22 cellular contexts compared by ENCODE assay signal in the genomic region with DNA sequence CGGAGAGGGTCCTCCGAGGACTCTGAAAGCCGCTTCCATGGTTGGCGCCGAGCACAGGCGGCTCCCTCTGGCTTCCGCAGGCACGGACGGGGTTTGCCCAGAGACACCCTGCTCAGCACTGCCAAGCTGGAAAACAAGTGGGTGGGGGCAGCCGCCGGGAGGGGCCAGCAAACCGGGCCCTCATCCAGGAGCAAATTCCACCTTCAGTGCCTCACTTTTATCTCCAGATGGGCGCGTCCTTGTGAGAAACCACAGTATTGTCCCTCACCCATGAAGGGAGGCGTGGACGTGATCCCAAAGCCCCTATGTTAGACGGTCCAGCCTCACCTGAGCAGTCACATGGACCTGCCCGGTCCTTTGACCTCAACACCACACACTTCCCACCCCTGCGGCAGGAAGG.
"Had no signal": no experiment of that assay in that cellular context is flagged by ENCODE, and none has a peak within 500 bp of the region (broad histone marks: within the 10 kb centered on the region; RNA-seq: fewer than 3 reads in every experiment).

No MANE protein-coding gene starts in this region.

- H3K4me3 ChIP-seq: dorsolateral prefrontal cortex, gastroesophageal sphincter, hepatocyte, ovary, right lobe of liver, skin epidermis, stomach, thyroid gland, upper lobe of right lung had no signal

- H3K4me1 ChIP-seq: gastroesophageal sphincter, right lobe of liver, stomach, thyroid gland, upper lobe of right lung had no signal

- H3K27ac ChIP-seq: dorsolateral prefrontal cortex, gastroesophageal sphincter, hepatocyte, ovary, right lobe of liver, skin epidermis, stomach, thyroid gland, upper lobe of right lung had no signal

- DNase-seq: activated CD4-positive, alpha-beta T cell treated with anti-CD3 and anti-CD28 coated beads for 4 hours; activated CD4-positive, alpha-beta T cell treated with anti-CD3 and anti-CD28 coated beads, Interleukin-2, amount 50 U/mL, for 4 hours; activated naive CD4-positive, alpha-beta T cell treated with Interleukin-2 at 50 U/mL for 16 hours; activated T-cell treated with anti-CD3 and anti-CD28 coated beads for 4 hours; activated T-cell treated with anti-CD3 and anti-CD28 coated beads, Interleukin-2, amount 50 U/mL, for 72 hours; anterior cingulate cortex; effector memory CD4-positive, alpha-beta T cell; kidney; ovary; right lobe of liver; stimulated activated CD4-positive, alpha-beta T cell treated with anti-CD3 and anti-CD28 coated beads, Interleukin-1b, Interleukin-23, amount 100 ng/mL, for 48 hours; stimulated activated naive B cell treated with anti-CD40 and anti-IgM and Interleukin-4, amounts not matched to agents 10 μg/mL and 1 μg/mL and 100 μg/mL, for 72 hours; stomach; T-helper 1 cell; thyroid gland; upper lobe of right lung had no signal

- FAIRE-seq: bronchial epithelial cell, colon, kidney had no signal

- H3K9me3 ChIP-seq: gastroesophageal sphincter, ovary, right lobe of liver, stomach, thyroid gland, upper lobe of right lung had no signal

- ATAC-seq: activated T-cell treated with anti-CD3 and anti-CD28 coated beads, Interleukin-2, amount 50 U/mL, for 72 hours; gastroesophageal sphincter; right lobe of liver; stimulated activated naive B cell treated with anti-CD40 and anti-IgM and Interleukin-4, amounts not matched to agents 10 μg/mL and 1 μg/mL and 100 μg/mL, for 72 hours; upper lobe of right lung had no signal

- H3K27me3 ChIP-seq: dorsolateral prefrontal cortex, gastroesophageal sphincter, hepatocyte, ovary, right lobe of liver, stomach, thyroid gland, upper lobe of right lung had no signal

- H3K36me3 ChIP-seq: ovary, right lobe of liver, thyroid gland, upper lobe of right lung had no signal
